In genomic region chr9:76441551-76442322, GRCh38 we compare ENCODE assay signal across 8 cellular contexts. TPM values are rescaled to one million over a fixed set of nuclear protein-coding genes. Genes with fewer than 3 reads are reported as not detected.
DNase-seq lines count a peak whose midpoint lies in the region; ATAC-seq and TF ChIP-seq lines count a peak whose summit lies in the region.

No MANE protein-coding gene starts in this region.

- intact Hi-C loops in Calu3 (cut with micrococcal nuclease; ENCODE audit: unreplicated experiment) (loop anchor here (5.0 kb wide), 1 partner anchor 39 kb away; no protein-coding TSS in a partner anchor), spleen (cut with DNase I; ENCODE audit: low total_unique reads) (no loop called here)

- H3K4me3 ChIP-seq in choroid plexus epithelial cell (ENCODE audit: low read depth, low read length), result no peak overlapping the region
- no peak overlapping the region for H3K4me3 ChIP-seq in spleen

- H3K27ac Mint-ChIP-seq in Calu3 (ENCODE audit: unreplicated experiment), result peak overlapping the region; percentile 72

- peaks cover 17% of the 10 kb centered on the region for H3K4me1 Mint-ChIP-seq in Calu3 (ENCODE audit: low read depth, unreplicated experiment)

- no peak for TF ChIP-seq CTCF in Calu3 (IDR thresholded peaks at IDR 0.05; ENCODE audit: unreplicated experiment)
- no peak for TF ChIP-seq CTCF in GM20000 (IDR thresholded peaks at IDR 0.05; ENCODE audit: extremely low read depth, missing control alignments)
- no peak for TF ChIP-seq CTCF in choroid plexus epithelial cell (conservative IDR thresholded peaks at IDR 0.05; ENCODE audit: low read depth, low read length)
- TF ChIP-seq CTCF in spleen (IDR thresholded peaks at IDR 0.05 in 8 of 11, conservative IDR thresholded peaks at IDR 0.05 in 3 of 11), result no peak

- no TSS peak for BruUV-seq in Calu3 (replicated peaks; lab: Mats Ljungman, UMichigan)

- H3K9me3 Mint-ChIP-seq in Calu3 (ENCODE audit: low read depth, unreplicated experiment), result no peaks in the 10 kb centered on the region

- H3K4me1 ChIP-seq in spleen, result no peaks in the 10 kb centered on the region

- ATAC-seq in HG03469 (IDR thresholded peaks at IDR 0.05; ENCODE audit: unreplicated experiment), result peak; percentile 47

- no peaks in the 10 kb centered on the region for H3K27me3 ChIP-seq in spleen (replicated peaks in 1 of 7)

- TF ChIP-seq POLR2A in spleen (IDR thresholded peaks at IDR 0.05), result no peak

- peaks cover 11% of the 10 kb centered on the region for H3K36me3 Mint-ChIP-seq in Calu3 (ENCODE audit: insufficient read depth, unreplicated experiment)

- peak overlapping the region; percentile 33 for H3K4me3 Mint-ChIP-seq in Calu3 (ENCODE audit: low read depth, unreplicated experiment)

- H3K27me3 Mint-ChIP-seq in Calu3 (ENCODE audit: unreplicated experiment), result no peaks in the 10 kb centered on the region

- H3K27ac ChIP-seq in spleen, result no peak overlapping the region

- DNase-seq in Calu3 (peak; percentile 24), GM20000 (ENCODE audit: low spot score) (peak; percentile 32), choroid plexus epithelial cell (ENCODE audit: low read depth) (peak; percentile 83), NCI-H446 (lab: John Stamatoyannopoulos, UW) (no peak), NCI-H1417 (lab: John Stamatoyannopoulos, UW) (no peak), KBM-7 (no peak), spleen (no peak)

- CTCF ChIA-PET in Calu3 (lab: Charles Lee), result interaction anchor here (0.5 to 1.1 kb wide), 5 partner anchors 12 to 444 kb away, joined by 3 read pairs; no protein-coding TSS in a partner anchor

- no peaks in the 10 kb centered on the region for H3K9me3 ChIP-seq in spleen

- 68 to 85% (median 82%) methylated on average over 10 of the region's 10 CpGs for WGBS in spleen, 5 donors

- in situ Hi-C loops in KBM-7 (cut with MboI; ENCODE audit: low pct_unique_long_range_greater_than_20kb, low sequenced_read_pairs), result loop anchor here (10.0 kb wide), 1 partner anchor 223 kb away; no protein-coding TSS in a partner anchor

- H3K36me3 ChIP-seq in spleen, result no peaks in the 10 kb centered on the region

RNA-seq across cellular contexts. Expression of gene GCNT1, which starts 17.2 kb away (rescaled TPM):
- total RNA-seq in Calu3 (2022), result 5.0 and 7.9 TPM in 2 replicates
- 10 to 100 TPM; 23.1 to 54.5 (median 37.6) TPM for total RNA-seq in spleen
- 1 to 10 TPM; 2.5 to 5.1 (median 3.5) TPM for polyA plus RNA-seq in spleen

RNA-seq across cellular contexts. Expression of gene RFK, which starts 47.5 kb away (rescaled TPM):
- total RNA-seq in Calu3 (2022) (13.0 and 14.0 TPM in 2 replicates), spleen (10 to 100 TPM; 11.7 to 21.4 (median 16.4) TPM)
- polyA plus RNA-seq in spleen, result 10 to 100 TPM in 2 of 3 donors, 1 to 10 TPM in 1; 5.4 to 13.6 (median 10.1) TPM

Comparison
In these comparisons a context has a peak if more than half of its experiments do, and no peak if none do; other contexts are left out.
1. DNase-seq: peak in Calu3 (single experiment), GM20000 (single experiment) and choroid plexus epithelial cell (single experiment); none in NCI-H446 (0 of 2), NCI-H1417 (0 of 3), KBM-7 (single experiment) and spleen (single experiment).